In genomic region chr17:80376531-80376930, GRCh38 we compare ENCODE assay signal across 22 cellular contexts.
"Had no signal": no experiment of that assay in that cellular context is flagged by ENCODE, and none has a peak within 500 bp of the region (broad histone marks: within the 10 kb centered on the region; RNA-seq: fewer than 3 reads in every experiment).

No MANE protein-coding gene starts in this region.

- H3K27ac Mint-ChIP-seq: WTC11 had no signal

- H3K4me1 ChIP-seq: SJSA1 had no signal

- H3K9me3 ChIP-seq: MG63, SJSA1 had no signal

- H3K27ac ChIP-seq: brain microvascular endothelial cell, SJSA1 had no signal

- H3K4me3 Mint-ChIP-seq: WTC11 had no signal

- DNase-seq: activated CD4-positive, alpha-beta T cell treated with anti-CD3 and anti-CD28 coated beads for 48 hours; activated CD4-positive, alpha-beta T cell treated with anti-CD3 and anti-CD28 coated beads, Interleukin-2, amount 50 U/mL, for 4 hours; activated CD4-positive, CD25-positive, alpha-beta regulatory T cell treated with anti-CD3 and anti-CD28 coated beads, Interleukin-2, amount 50 U/mL, for 72 hours; activated CD8-positive, alpha-beta memory T cell treated with anti-CD3 and anti-CD28 coated beads for 24 hours; activated T-cell treated with anti-CD3 and anti-CD28 coated beads, Interleukin-2, amount 50 U/mL, for 48 hours; brain microvascular endothelial cell; cerebellar nuclear complex; MG63; MV-4-11; NCI-H1092 treated with DMSO at 0.1 percent for 48 hours; NCI-H1417 treated with DMSO at 0.1 percent for 48 hours; NCI-H1694; NCI-H2029 treated with DMSO at 0.1 percent for 48 hours; NCI-H510A treated with DMSO at 0.1 percent for 48 hours; NCI-H69; PC-3; SHP77; SW 1271 had no signal

- ATAC-seq: PC-3, SK-N-SH treated with all-trans-retinoic acid at 6 μM for 48 hours, WTC11 had no signal

- H3K27me3 ChIP-seq: brain microvascular endothelial cell, MG63, SJSA1 had no signal

- H3K9me3 Mint-ChIP-seq: WTC11 had no signal

- FAIRE-seq: RCC 7860 had no signal

- H3K4me3 ChIP-seq: MG63, SJSA1 had no signal
